In the genomic region with DNA sequence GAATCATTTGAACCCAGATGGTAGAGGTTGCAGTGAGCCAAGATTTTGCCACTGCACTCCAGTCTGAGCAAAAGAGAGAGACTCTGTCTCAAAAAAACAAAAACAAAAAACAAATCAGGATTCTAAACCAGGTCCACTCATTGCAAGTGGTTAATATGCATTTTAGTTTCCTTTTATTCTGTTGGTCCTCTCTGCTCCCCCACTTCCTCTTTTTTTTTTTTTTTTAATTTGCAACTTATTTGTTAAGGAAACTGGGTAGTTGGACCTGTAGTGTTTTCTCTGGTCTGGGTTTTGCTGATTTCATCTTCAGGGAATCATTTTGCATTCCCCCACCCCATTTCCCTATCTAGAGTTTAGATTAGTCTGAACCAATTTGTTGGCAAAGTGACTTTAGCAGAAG, we compare ENCODE assay signal across 1 cellular context.
TF ChIP-seq lines count a peak whose summit lies in the region.

No MANE protein-coding gene starts in this region.

TF ChIP-seq in GM23338, 12 proteins besides CTCF, POLR2A, EP300 and RAD21 (continued from another document):
- TF ChIP-seq, protein P1, sequence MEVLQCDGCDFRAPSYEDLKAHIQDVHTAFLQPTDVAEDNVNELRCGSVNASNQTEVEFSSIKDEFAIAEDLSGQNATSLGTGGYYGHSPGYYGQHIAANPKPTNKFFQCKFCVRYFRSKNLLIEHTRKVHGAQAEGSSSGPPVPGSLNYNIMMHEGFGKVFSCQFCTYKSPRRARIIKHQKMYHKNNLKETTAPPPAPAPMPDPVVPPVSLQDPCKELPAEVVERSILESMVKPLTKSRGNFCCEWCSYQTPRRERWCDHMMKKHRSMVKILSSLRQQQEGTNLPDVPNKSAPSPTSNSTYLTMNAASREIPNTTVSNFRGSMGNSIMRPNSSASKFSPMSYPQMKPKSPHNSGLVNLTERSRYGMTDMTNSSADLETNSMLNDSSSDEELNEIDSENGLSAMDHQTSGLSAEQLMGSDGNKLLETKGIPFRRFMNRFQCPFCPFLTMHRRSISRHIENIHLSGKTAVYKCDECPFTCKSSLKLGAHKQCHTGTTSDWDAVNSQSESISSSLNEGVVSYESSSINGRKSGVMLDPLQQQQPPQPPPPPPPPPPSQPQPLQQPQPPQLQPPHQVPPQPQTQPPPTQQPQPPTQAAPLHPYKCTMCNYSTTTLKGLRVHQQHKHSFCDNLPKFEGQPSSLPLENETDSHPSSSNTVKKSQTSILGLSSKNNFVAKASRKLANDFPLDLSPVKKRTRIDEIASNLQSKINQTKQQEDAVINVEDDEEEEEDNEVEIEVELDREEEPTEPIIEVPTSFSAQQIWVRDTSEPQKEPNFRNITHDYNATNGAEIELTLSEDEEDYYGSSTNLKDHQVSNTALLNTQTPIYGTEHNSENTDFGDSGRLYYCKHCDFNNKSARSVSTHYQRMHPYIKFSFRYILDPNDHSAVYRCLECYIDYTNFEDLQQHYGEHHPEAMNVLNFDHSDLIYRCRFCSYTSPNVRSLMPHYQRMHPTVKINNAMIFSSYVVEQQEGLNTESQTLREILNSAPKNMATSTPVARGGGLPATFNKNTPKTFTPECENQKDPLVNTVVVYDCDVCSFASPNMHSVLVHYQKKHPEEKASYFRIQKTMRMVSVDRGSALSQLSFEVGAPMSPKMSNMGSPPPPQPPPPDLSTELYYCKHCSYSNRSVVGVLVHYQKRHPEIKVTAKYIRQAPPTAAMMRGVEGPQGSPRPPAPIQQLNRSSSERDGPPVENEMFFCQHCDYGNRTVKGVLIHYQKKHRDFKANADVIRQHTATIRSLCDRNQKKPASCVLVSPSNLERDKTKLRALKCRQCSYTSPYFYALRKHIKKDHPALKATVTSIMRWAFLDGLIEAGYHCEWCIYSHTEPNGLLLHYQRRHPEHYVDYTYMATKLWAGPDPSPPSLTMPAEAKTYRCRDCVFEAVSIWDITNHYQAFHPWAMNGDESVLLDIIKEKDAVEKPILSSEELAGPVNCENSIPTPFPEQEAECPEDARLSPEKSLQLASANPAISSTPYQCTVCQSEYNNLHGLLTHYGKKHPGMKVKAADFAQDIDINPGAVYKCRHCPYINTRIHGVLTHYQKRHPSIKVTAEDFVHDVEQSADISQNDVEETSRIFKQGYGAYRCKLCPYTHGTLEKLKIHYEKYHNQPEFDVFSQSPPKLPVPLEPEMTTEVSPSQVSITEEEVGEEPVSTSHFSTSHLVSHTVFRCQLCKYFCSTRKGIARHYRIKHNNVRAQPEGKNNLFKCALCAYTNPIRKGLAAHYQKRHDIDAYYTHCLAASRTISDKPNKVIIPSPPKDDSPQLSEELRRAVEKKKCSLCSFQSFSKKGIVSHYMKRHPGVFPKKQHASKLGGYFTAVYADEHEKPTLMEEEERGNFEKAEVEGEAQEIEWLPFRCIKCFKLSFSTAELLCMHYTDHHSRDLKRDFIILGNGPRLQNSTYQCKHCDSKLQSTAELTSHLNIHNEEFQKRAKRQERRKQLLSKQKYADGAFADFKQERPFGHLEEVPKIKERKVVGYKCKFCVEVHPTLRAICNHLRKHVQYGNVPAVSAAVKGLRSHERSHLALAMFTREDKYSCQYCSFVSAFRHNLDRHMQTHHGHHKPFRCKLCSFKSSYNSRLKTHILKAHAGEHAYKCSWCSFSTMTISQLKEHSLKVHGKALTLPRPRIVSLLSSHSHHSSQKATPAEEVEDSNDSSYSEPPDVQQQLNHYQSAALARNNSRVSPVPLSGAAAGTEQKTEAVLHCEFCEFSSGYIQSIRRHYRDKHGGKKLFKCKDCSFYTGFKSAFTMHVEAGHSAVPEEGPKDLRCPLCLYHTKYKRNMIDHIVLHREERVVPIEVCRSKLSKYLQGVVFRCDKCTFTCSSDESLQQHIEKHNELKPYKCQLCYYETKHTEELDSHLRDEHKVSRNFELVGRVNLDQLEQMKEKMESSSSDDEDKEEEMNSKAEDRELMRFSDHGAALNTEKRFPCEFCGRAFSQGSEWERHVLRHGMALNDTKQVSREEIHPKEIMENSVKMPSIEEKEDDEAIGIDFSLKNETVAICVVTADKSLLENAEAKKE (CRISPR knock-in tag; IDR thresholded peaks at IDR 0.05) = no peak
TF ChIP-seq in GM23338: peak in this region for 0.
